Comparison of ENCODE assay signal across 8 cellular contexts in the genomic region with DNA sequence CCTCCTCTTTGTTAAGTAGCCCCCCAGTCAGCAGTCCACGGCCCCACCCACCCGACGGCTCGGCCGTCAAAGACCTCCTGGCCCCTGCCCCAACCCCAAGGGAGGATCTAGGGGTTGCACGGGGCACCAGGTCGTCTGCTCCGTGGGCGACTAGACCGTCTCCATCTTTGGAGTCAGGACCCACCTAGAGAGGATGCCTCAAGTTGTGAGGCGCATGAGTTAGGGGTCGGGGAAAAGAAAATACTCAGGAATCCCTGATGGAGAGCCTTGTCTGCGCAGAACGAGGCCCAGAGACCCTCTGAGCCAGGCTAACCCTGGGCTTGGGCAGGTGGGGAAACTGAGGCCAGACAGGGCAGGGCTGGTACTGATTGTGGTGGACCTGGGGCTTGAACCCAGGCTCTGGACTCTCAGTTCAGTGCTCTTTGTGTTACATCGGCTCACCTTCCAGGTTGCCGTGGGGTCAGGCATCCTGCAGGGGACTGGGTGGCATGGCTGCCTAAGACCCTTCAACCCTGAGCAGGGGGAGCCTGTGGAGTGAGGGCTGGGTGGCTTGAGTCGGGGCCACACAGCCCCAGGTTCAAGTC. TPM values are rescaled to one million over a fixed set of nuclear protein-coding genes. Genes with fewer than 3 reads are reported as not detected.
DNase-seq lines count a peak whose midpoint lies in the region; ATAC-seq and TF ChIP-seq lines count a peak whose summit lies in the region.

No MANE protein-coding gene starts in this region.

- DNase-seq in GM23338 (ENCODE audit: low spot score) = peak; percentile 42
- peak in 1 of 3 donors; percentile 51 for DNase-seq in right cardiac atrium
- no peak for DNase-seq in skeletal muscle cell (ENCODE audit: low read depth)
- DNase-seq in Ammon's horn (ENCODE audit: low spot score) = no peak
- DNase-seq in SHP77 treated with DMSO at 0.1 percent for 48 hours (lab: John Stamatoyannopoulos, UW) = no peak

- ATAC-seq in GM23338 = peak; percentile 14
- no peak for ATAC-seq in right cardiac atrium
- ATAC-seq in HG03378 (IDR thresholded peaks at IDR 0.05; ENCODE audit: unreplicated experiment) = no peak
- no peak for ATAC-seq in GM18498 (IDR thresholded peaks at IDR 0.05; ENCODE audit: unreplicated experiment)

- peaks cover 20% of the 10 kb centered on the region for H3K4me1 Mint-ChIP-seq in GM23338

- H3K4me3 ChIP-seq in GM23338 = peak overlapping the region; percentile 71
- peak overlapping the region; percentile 63 for H3K4me3 ChIP-seq in WI38 (ENCODE audit: low read depth, low read length)
- H3K4me3 ChIP-seq in right cardiac atrium (ENCODE audit: low read length) = peak overlapping the region; percentile 71
- peak overlapping the region; percentile 62 for H3K4me3 ChIP-seq in skeletal muscle cell (ENCODE audit: low read depth, low read length)

- H3K79me2 ChIP-seq in GM23338 (replicated peaks; ENCODE audit: insufficient read depth) = no peaks in the 10 kb centered on the region

- peaks cover 6% of the 10 kb centered on the region for H3K27me3 Mint-ChIP-seq in GM23338 (ENCODE audit: insufficient read depth, low read depth, poor library complexity)

- H3K4me2 ChIP-seq in GM23338 = peak overlapping the region; percentile 81

- no peaks in the 10 kb centered on the region for H4K20me1 ChIP-seq in GM23338 (replicated peaks; ENCODE audit: insufficient read depth)

- H3K36me3 Mint-ChIP-seq in GM23338 (ENCODE audit: low read depth) = no peaks in the 10 kb centered on the region; the same call in 2 of the 3 replicates

- no peak overlapping the region for H3K27ac ChIP-seq in GM23338 (ENCODE audit: low read depth)
- H3K27ac ChIP-seq in right cardiac atrium (ENCODE audit: low read length) = no peak overlapping the region

- no peaks in the 10 kb centered on the region for H3K9me2 ChIP-seq in GM23338 (ENCODE audit: insufficient read depth)

- no peaks in the 10 kb centered on the region for H3K4me1 ChIP-seq in GM23338 (ENCODE audit: insufficient read depth)
- H3K4me1 ChIP-seq in right cardiac atrium (ENCODE audit: control insufficient read depth, insufficient read depth, low read length) = no peaks in the 10 kb centered on the region

- H3K9me3 ChIP-seq in right cardiac atrium (ENCODE audit: control insufficient read depth, low read length) = no peaks in the 10 kb centered on the region

- no peaks in the 10 kb centered on the region for H3F3A ChIP-seq in GM23338 (replicated peaks; ENCODE audit: low read depth)

- no peak for TF ChIP-seq CTCF in GM23338 (conservative IDR thresholded peaks at IDR 0.05; ENCODE audit: low read depth in 2 of 2)
- no peak for TF ChIP-seq CTCF in WI38 (IDR thresholded peaks at IDR 0.05; ENCODE audit: low read depth, low read length)

- peak overlapping the region; percentile 94 for H2AFZ ChIP-seq in GM23338

- 43% methylated on average over 17 of the region's 17 CpGs for WGBS in right cardiac atrium

- no peaks in the 10 kb centered on the region for H3K9me3 Mint-ChIP-seq in GM23338

- H3K36me3 ChIP-seq in GM23338 (ENCODE audit: insufficient read depth) = no peaks in the 10 kb centered on the region

- H3K27me3 ChIP-seq in GM23338 (ENCODE audit: insufficient read depth) = no peaks in the 10 kb centered on the region
- H3K27me3 ChIP-seq in right cardiac atrium (ENCODE audit: control insufficient read depth, insufficient read depth) = no peaks in the 10 kb centered on the region

- intact Hi-C loops in right cardiac atrium (cut with DNase I) = no loop called here

- H3K27ac Mint-ChIP-seq in GM23338 = no peak overlapping the region

- H3K4me3 Mint-ChIP-seq in GM23338 = peak overlapping the region; percentile 69

TF ChIP-seq in GM23338, 12 proteins besides CTCF, POLR2A, EP300 and RAD21 (continues in another document):
- TF ChIP-seq NANOG (IDR thresholded peaks at IDR 0.05; ENCODE audit: borderline replicate concordance) (no peak), EZH2 (IDR thresholded peaks at IDR 0.05; ENCODE audit: low read depth, unreplicated experiment) (no peak), POLR2AphosphoS5 (IDR thresholded peaks at IDR 0.05; ENCODE audit: low read depth) (no peak), CREB1 (CRISPR knock-in tag; IDR thresholded peaks at IDR 0.05; ENCODE audit: low read depth) (no peak), ZNF331 (CRISPR knock-in tag; IDR thresholded peaks at IDR 0.05; ENCODE audit: low read depth) (no peak), JUNB (IDR thresholded peaks at IDR 0.05; ENCODE audit: unreplicated experiment) (no peak)
- TF ChIP-seq, protein P1, sequence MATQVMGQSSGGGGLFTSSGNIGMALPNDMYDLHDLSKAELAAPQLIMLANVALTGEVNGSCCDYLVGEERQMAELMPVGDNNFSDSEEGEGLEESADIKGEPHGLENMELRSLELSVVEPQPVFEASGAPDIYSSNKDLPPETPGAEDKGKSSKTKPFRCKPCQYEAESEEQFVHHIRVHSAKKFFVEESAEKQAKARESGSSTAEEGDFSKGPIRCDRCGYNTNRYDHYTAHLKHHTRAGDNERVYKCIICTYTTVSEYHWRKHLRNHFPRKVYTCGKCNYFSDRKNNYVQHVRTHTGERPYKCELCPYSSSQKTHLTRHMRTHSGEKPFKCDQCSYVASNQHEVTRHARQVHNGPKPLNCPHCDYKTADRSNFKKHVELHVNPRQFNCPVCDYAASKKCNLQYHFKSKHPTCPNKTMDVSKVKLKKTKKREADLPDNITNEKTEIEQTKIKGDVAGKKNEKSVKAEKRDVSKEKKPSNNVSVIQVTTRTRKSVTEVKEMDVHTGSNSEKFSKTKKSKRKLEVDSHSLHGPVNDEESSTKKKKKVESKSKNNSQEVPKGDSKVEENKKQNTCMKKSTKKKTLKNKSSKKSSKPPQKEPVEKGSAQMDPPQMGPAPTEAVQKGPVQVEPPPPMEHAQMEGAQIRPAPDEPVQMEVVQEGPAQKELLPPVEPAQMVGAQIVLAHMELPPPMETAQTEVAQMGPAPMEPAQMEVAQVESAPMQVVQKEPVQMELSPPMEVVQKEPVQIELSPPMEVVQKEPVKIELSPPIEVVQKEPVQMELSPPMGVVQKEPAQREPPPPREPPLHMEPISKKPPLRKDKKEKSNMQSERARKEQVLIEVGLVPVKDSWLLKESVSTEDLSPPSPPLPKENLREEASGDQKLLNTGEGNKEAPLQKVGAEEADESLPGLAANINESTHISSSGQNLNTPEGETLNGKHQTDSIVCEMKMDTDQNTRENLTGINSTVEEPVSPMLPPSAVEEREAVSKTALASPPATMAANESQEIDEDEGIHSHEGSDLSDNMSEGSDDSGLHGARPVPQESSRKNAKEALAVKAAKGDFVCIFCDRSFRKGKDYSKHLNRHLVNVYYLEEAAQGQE (IDR thresholded peaks at IDR 0.05; ENCODE audit: unreplicated experiment) = no peak

RNA-seq across cellular contexts. Expression of a gene that starts 0.8 kb away (rescaled TPM):
- 4.1 and 4.4 TPM in 2 replicates for total RNA-seq in GM23338 (2014; rRNA removed; shearing (Covaris generic))
- polyA plus RNA-seq in GM23338 (2016; fragmentation: Nextera tagmentation; extraction: Ambion mirVana) (1.9 and 2.1 TPM in 2 replicates), right cardiac atrium (0.18 TPM)
- under 1 TPM; 0.11 to 0.65 (median 0.39) TPM for total RNA-seq in right cardiac atrium

RNA-seq across cellular contexts. Expression of a gene that starts 29.9 kb away (rescaled TPM):
- total RNA-seq in GM23338 (2014; rRNA removed; shearing (Covaris generic)) = not detected in 2 replicates
- polyA plus RNA-seq in GM23338 (2016; fragmentation: Nextera tagmentation; extraction: Ambion mirVana) = not detected in 2 replicates
- under 1 TPM in 2 of 4 donors, not detected in 2; 0.44 to 0.45 TPM for total RNA-seq in right cardiac atrium
- polyA plus RNA-seq in right cardiac atrium = not detected

RNA-seq across cellular contexts. Expression of a gene that starts 50.6 kb away (rescaled TPM):
- 1.2 and 2.3 TPM in 2 replicates for total RNA-seq in GM23338 (2014; rRNA removed; shearing (Covaris generic))
- 1.5 and 1.7 TPM in 2 replicates for polyA plus RNA-seq in GM23338 (2016; fragmentation: Nextera tagmentation; extraction: Ambion mirVana)
- 100 to 1,000 TPM; 115 to 141 (median 126) TPM for total RNA-seq in right cardiac atrium
- 112 TPM for polyA plus RNA-seq in right cardiac atrium

RNA-seq across cellular contexts. Expression of a gene that starts 54.0 kb away (rescaled TPM):
- total RNA-seq in GM23338 (2014; rRNA removed; shearing (Covaris generic)) = 137 and 150 TPM in 2 replicates
- polyA plus RNA-seq in GM23338 (2016; fragmentation: Nextera tagmentation; extraction: Ambion mirVana) = 263 and 265 TPM in 2 replicates
- total RNA-seq in right cardiac atrium = 100 to 1,000 TPM; 227 to 268 (median 261) TPM
- polyA plus RNA-seq in right cardiac atrium = 138 TPM

RNA-seq across cellular contexts. Expression of a gene that starts 54.1 kb away (rescaled TPM):
- total RNA-seq in GM23338 (2014; rRNA removed; shearing (Covaris generic)) = 3.9 and 9.7 TPM in 2 replicates
- polyA plus RNA-seq in GM23338 (2016; fragmentation: Nextera tagmentation; extraction: Ambion mirVana) = 28.6 and 30.8 TPM in 2 replicates
- 10 to 100 TPM; 12.7 to 23.1 (median 15.1) TPM for total RNA-seq in right cardiac atrium
- polyA plus RNA-seq in right cardiac atrium = 37.9 TPM

Comparison
In these comparisons a context has a peak if more than half of its experiments do, and no peak if none do; other contexts are left out.
1. RNA of a gene that starts 50.6 kb away (total RNA-seq): 115 to 141 TPM in right cardiac atrium; 1.2 to 2.3 TPM in GM23338; every median in the first group is over 10 times any median in the second.
2. Peak in every context shown above with its lines, with median percentiles within 50 percentile points of each other: H3K4me3 ChIP-seq.